In the genomic region with DNA sequence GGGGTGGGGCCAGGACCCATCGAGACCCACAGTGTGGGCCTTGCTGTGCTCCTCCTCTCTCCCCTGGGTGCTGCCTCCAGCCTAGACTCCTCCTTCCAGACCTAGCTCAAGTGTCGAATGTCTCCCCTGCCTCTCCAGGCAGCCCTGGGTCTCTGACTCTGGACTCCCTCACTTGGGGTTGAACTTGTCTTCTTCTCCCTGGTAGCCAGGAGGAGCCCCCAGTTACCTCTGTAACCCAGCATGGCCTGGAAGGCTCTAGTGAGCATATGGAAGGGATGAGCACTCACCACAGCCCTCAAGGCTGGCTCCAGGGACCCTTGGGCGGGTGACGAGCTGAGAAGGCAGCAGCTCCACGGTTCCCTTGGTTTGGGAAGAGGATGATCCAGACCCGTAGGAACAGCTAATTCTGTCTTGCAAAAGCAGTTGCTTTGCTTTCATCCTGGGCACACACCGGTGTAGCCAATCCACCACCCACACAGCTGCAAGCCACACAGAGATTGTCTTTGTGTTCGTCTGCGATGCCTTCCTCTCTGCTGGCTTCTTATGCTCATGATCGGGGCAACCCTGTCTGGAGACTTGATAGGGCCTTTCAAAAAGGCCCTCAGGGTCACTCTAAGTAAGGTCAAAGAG, we compare ENCODE assay signal across 1 cellular context.
TF ChIP-seq lines count a peak whose summit lies in the region.

No MANE protein-coding gene starts in this region.

TF ChIP-seq in H1, 55 proteins besides CTCF, POLR2A, EP300 and RAD21:
- TF ChIP-seq SAP30 (IDR thresholded peaks at IDR 0.05; ENCODE audit: insufficient read depth, insufficient replicate concordance, low read length), result no peak
- TF ChIP-seq RNF2 (IDR thresholded peaks at IDR 0.05; ENCODE audit: borderline replicate concordance, low read depth, low read length, missing control alignments, poor library complexity, severe bottlenecking), result no peak
- TF ChIP-seq, protein P1, sequence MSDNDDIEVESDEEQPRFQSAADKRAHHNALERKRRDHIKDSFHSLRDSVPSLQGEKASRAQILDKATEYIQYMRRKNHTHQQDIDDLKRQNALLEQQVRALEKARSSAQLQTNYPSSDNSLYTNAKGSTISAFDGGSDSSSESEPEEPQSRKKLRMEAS (IDR thresholded peaks at IDR 0.05), result no peak
- TF ChIP-seq, protein P2, sequence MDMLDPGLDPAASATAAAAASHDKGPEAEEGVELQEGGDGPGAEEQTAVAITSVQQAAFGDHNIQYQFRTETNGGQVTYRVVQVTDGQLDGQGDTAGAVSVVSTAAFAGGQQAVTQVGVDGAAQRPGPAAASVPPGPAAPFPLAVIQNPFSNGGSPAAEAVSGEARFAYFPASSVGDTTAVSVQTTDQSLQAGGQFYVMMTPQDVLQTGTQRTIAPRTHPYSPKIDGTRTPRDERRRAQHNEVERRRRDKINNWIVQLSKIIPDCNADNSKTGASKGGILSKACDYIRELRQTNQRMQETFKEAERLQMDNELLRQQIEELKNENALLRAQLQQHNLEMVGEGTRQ (IDR thresholded peaks at IDR 0.05; ENCODE audit: low read length), result no peak
